8 cellular contexts compared by ENCODE assay signal in genomic region chr4:41257257-41257900, GRCh38. TPM values are rescaled to one million over a fixed set of nuclear protein-coding genes. Genes with fewer than 3 reads are reported as not detected.
A peak's percentile ranks its signal among the peaks of the same experiment; 100 is the strongest.
DNase-seq lines count a peak whose midpoint lies in the region; ATAC-seq and TF ChIP-seq lines count a peak whose summit lies in the region.

No MANE protein-coding gene starts in this region.

- H3K27me3 ChIP-seq in DOHH2 (ENCODE audit: control insufficient read depth, low read length) (peaks cover 5% of the 10 kb centered on the region; the same call in 1 of the 2 replicates), tibial artery (peaks cover 0 to 6% of the 10 kb centered on the region in 2 donors)

- peaks cover 39% of the 10 kb centered on the region for H3K79me2 ChIP-seq in DOHH2 (ENCODE audit: control insufficient read depth, low read length)

- TF ChIP-seq CTCF in DOHH2 (IDR thresholded peaks at IDR 0.05; ENCODE audit: low read depth, low read length, poor library complexity, severe bottlenecking) = no peak
- TF ChIP-seq CTCF in tibial artery (IDR thresholded peaks at IDR 0.05) = no peak

- peaks cover 3 to 14% (median 11%) of the 10 kb centered on the region in 4 donors for H3K4me1 Mint-ChIP-seq in naive thymus-derived CD8-positive, alpha-beta T cell

- H3K27ac ChIP-seq in DOHH2 (ENCODE audit: low read depth, low read length) (peak overlapping the region; percentile 67), tibial artery (peak overlapping the region; percentile 7 to 21)

- intact Hi-C loops in tibial artery (cut with DNase I; ENCODE audit: low total_unique reads) = no loop called here

- peaks cover 7% of the 10 kb centered on the region for H3F3A ChIP-seq in DOHH2 (ENCODE audit: control insufficient read depth, insufficient read depth)

- no peaks in the 10 kb centered on the region for H3K9me2 ChIP-seq in DOHH2 (replicated peaks; ENCODE audit: control insufficient read depth, low read length)

- ATAC-seq in GM21528 (IDR thresholded peaks at IDR 0.05; ENCODE audit: low FRiP score, unreplicated experiment) (peak; percentile 79), GM19328 (IDR thresholded peaks at IDR 0.05; ENCODE audit: unreplicated experiment) (no peak)
- peak; percentile 30 for ATAC-seq in naive thymus-derived CD8-positive, alpha-beta T cell

- peak overlapping the region; percentile 51 to 80 (median 76) for H3K4me3 Mint-ChIP-seq in naive thymus-derived CD8-positive, alpha-beta T cell

- H3K9me3 ChIP-seq in DOHH2 (ENCODE audit: control insufficient read depth, insufficient read depth, low read length) (no peaks in the 10 kb centered on the region), tibial artery (no peaks in the 10 kb centered on the region)

- no peak overlapping the region for H3K27ac Mint-ChIP-seq in naive thymus-derived CD8-positive, alpha-beta T cell

- DNase-seq in NCI-H1092 (lab: John Stamatoyannopoulos, UW) (peak; percentile 67), fibroblast of gingiva (ENCODE audit: low read depth) (peak; percentile 30), tibial artery (peak; percentile 23 to 76)
- DNase-seq in activated CD8-positive, alpha-beta memory T cell treated with anti-CD3 and anti-CD28 coated beads for 48 hours (ENCODE audit: low read depth in 2 of 3, low spot score in 2 of 3) = peak in 2 of 3 experiments; percentile 1 to 2
- peak in 2 of 10 donors; percentile 6 to 7 for DNase-seq in naive thymus-derived CD8-positive, alpha-beta T cell

- H4K20me1 ChIP-seq in DOHH2 (ENCODE audit: control insufficient read depth, insufficient read depth, low read depth, low read length) = peaks cover 15% of the 10 kb centered on the region; the same call in 1 of the 2 replicates

- POLR2A ChIA-PET in naive thymus-derived CD8-positive, alpha-beta T cell (lab: Charles Lee) = no interaction called here

- H3K4me3 ChIP-seq in DOHH2 (ENCODE audit: low read length) (peak overlapping the region; percentile 95), tibial artery (peak overlapping the region; percentile 55 to 60)

- peaks cover 27 to 61% (median 47%) of the 10 kb centered on the region in 5 donors for H3K27me3 Mint-ChIP-seq in naive thymus-derived CD8-positive, alpha-beta T cell

- H3K4me1 ChIP-seq in DOHH2 (ENCODE audit: control insufficient read depth, low read length) = peaks cover 31% of the 10 kb centered on the region
- H3K4me1 ChIP-seq in tibial artery = peaks cover 0 to 26% (median 17%) of the 10 kb centered on the region in 4 donors

- peak overlapping the region; percentile 93 for H3K4me2 ChIP-seq in DOHH2 (ENCODE audit: low read length)

- H3K36me3 ChIP-seq in DOHH2 (ENCODE audit: control insufficient read depth, low read length) (peaks cover 50% of the 10 kb centered on the region), tibial artery (peaks cover 0 to 8% (median 0%) of the 10 kb centered on the region in 3 donors)

- peaks cover 0 to 6% (median 0%) of the 10 kb centered on the region in 9 donors for H3K9me3 Mint-ChIP-seq in naive thymus-derived CD8-positive, alpha-beta T cell

- H3K36me3 Mint-ChIP-seq in naive thymus-derived CD8-positive, alpha-beta T cell = peaks cover 0 to 14% (median 0%) of the 10 kb centered on the region in 3 donors

RNA-seq across cellular contexts. Expression of gene UCHL1, which starts 0.7 kb away (rescaled TPM):
- total RNA-seq in naive thymus-derived CD8-positive, alpha-beta T cell = under 1 TPM in 1 of 2 experiments, not detected in 1; 0.49 TPM
- not detected for polyA plus RNA-seq in naive thymus-derived CD8-positive, alpha-beta T cell

RNA-seq across cellular contexts. Expression of gene APBB2, which starts 43.0 kb away (rescaled TPM):
- 1 to 10 TPM in 1 of 2 experiments, under 1 TPM in 1; 0.44 to 1.9 TPM for total RNA-seq in naive thymus-derived CD8-positive, alpha-beta T cell
- not detected for polyA plus RNA-seq in naive thymus-derived CD8-positive, alpha-beta T cell
